Comparison of ENCODE assay signal across 8 cellular contexts in genomic region chr13:23871616-23872220, GRCh38. TPM values are rescaled to one million over a fixed set of nuclear protein-coding genes. Genes with fewer than 3 reads are reported as not detected.
A peak's percentile ranks its signal among the peaks of the same experiment; 100 is the strongest.
DNase-seq lines count a peak whose midpoint lies in the region; ATAC-seq, FAIRE-seq and TF ChIP-seq lines count a peak whose summit lies in the region.

No MANE protein-coding gene starts in this region.

- no peak overlapping the region for H3K9ac ChIP-seq in kidney (ENCODE audit: low read length in 2 of 2)

- H3K4me1 ChIP-seq in kidney (ENCODE audit: control insufficient read depth in 1 of 2, insufficient read depth in 1 of 2, low read depth in 1 of 2, low read length in 2 of 2): no peaks in the 10 kb centered on the region

- FAIRE-seq in kidney (lab: Jason Lieb, UNC): peak; percentile 98

- no peak overlapping the region for H3K4me3 ChIP-seq in kidney (ENCODE audit: low read length in 2 of 2)

- H3K27ac ChIP-seq in kidney (ENCODE audit: low read depth in 2 of 2, low read length in 2 of 2): no peak overlapping the region

- no peaks in the 10 kb centered on the region for H3K9me3 ChIP-seq in kidney (ENCODE audit: control insufficient read depth in 1 of 2, low read length in 2 of 2)

- DNase-seq in DMS114 treated with DMSO at 0.1 percent for 48 hours (lab: John Stamatoyannopoulos, UW; ENCODE audit: unreplicated experiment) (peak; percentile 4), LHCN-M2 (ENCODE audit: low read depth) (peak; percentile 66), astrocyte of the hippocampus (ENCODE audit: low read depth, low spot score) (peak; percentile 38), kidney (no peak), posterior cingulate gyrus (no peak), 8988T (no peak)

- peaks cover 3% of the 10 kb centered on the region in 2 donors for H3K36me3 ChIP-seq in kidney (ENCODE audit: control insufficient read depth in 1 of 2, insufficient read depth in 2 of 2, low read length in 2 of 2)

- ATAC-seq in GM21737 (IDR thresholded peaks at IDR 0.05; ENCODE audit: unreplicated experiment) (no peak), GM18520 (IDR thresholded peaks at IDR 0.05; ENCODE audit: unreplicated experiment) (no peak)

- peak; percentile 58 for TF ChIP-seq CTCF in kidney (IDR thresholded peaks at IDR 0.05; ENCODE audit: borderline replicate concordance, extremely low read depth, insufficient read depth)

- intact Hi-C loops in kidney (cut with DNase I): loop anchor here (10.0 kb wide), 1 partner anchor 407 kb away; no protein-coding TSS in a partner anchor
- intact Hi-C loops in posterior cingulate gyrus (cut with DNase I): loop anchor here (2.0 to 10.0 kb wide), 2 partner anchors 297 to 405 kb away; partner anchors contain the start of gene TNFRSF19

RNA-seq across cellular contexts. Expression of gene MIPEP, which starts 17.5 kb away (rescaled TPM):
- total RNA-seq in LHCN-M2 (2014; rRNA removed) (33.9 and 39.7 TPM in 2 replicates), kidney (29.1 TPM)
- 31.7 TPM for polyA plus RNA-seq in LHCN-M2 (2012)
- polyA plus RNA-seq in kidney (ENCODE audit: insufficient read depth, low read depth, low replicate concordance): 46.8 TPM

RNA-seq across cellular contexts. Expression of gene C1QTNF9B, which starts 25.6 kb away (rescaled TPM):
- total RNA-seq in LHCN-M2 (2014; rRNA removed): not detected in 2 replicates
- not detected for polyA plus RNA-seq in LHCN-M2 (2012)
- not detected for total RNA-seq in kidney
- polyA plus RNA-seq in kidney (ENCODE audit: insufficient read depth, low read depth, low replicate concordance): not detected

Comparison
In these comparisons a context has a peak if more than half of its experiments do, and no peak if none do; other contexts are left out.
1. DNase-seq: peak in DMS114 treated with DMSO at 0.1 percent for 48 hours (single experiment), LHCN-M2 (single experiment) and astrocyte of the hippocampus (single experiment); none in kidney (single experiment), posterior cingulate gyrus (0 of 10) and 8988T (single experiment).